31 cellular contexts compared by ENCODE assay signal in genomic region chr6:104421650-104422049, GRCh38.
"Had no signal": no experiment of that assay in that cellular context is flagged by ENCODE, and none has a peak within 500 bp of the region (broad histone marks: within the 10 kb centered on the region; RNA-seq: fewer than 3 reads in every experiment).

No MANE protein-coding gene starts in this region.

- H3K9me3 Mint-ChIP-seq: activated CD8-positive, alpha-beta T cell treated with anti-CD3 and anti-CD28 coated beads for 36 hours had no signal

- H3K27ac Mint-ChIP-seq: activated CD4-positive, alpha-beta T cell treated with anti-CD3 and anti-CD28 coated beads, Interleukin-2, amount 10 ng/mL, durations not matched to agents 24 days and 14 days; activated CD8-positive, alpha-beta T cell treated with anti-CD3 and anti-CD28 coated beads for 36 hours; activated naive CD8-positive, alpha-beta T cell treated with anti-CD3 and anti-CD28 coated beads for 36 hours; activated T-cell treated with anti-CD3 and anti-CD28 coated beads, Interleukin-2, amount 50 U/mL, for 72 hours; activated T-helper 17 cell treated with anti-CD3 and anti-CD28 coated beads, Interleukin-2, amount 50 U/mL, for 72 hours had no signal

- H3K4me3 ChIP-seq: cardiac muscle cell, colonic mucosa, MG63 had no signal

- H3K36me3 Mint-ChIP-seq: activated naive CD8-positive, alpha-beta T cell treated with anti-CD3 and anti-CD28 coated beads for 36 hours had no signal

- H3K36me3 ChIP-seq: cardiac muscle cell, colonic mucosa, MG63 had no signal

- H3K4me3 Mint-ChIP-seq: activated CD4-positive, alpha-beta T cell treated with anti-CD3 and anti-CD28 coated beads, Interleukin-2, amount 10 ng/mL, durations not matched to agents 24 days and 14 days; activated CD8-positive, alpha-beta T cell treated with anti-CD3 and anti-CD28 coated beads for 36 hours; activated naive CD8-positive, alpha-beta T cell treated with anti-CD3 and anti-CD28 coated beads for 36 hours; activated T-cell treated with anti-CD3 and anti-CD28 coated beads, Interleukin-2, amount 50 U/mL, for 72 hours; activated T-helper 17 cell treated with anti-CD3 and anti-CD28 coated beads, Interleukin-2, amount 50 U/mL, for 72 hours; central memory CD8-positive, alpha-beta T cell had no signal

- H3K27me3 ChIP-seq: cardiac muscle cell, colonic mucosa, MG63 had no signal

- H3K4me1 ChIP-seq: colonic mucosa had no signal

- H3K9me3 ChIP-seq: colonic mucosa, MG63 had no signal

- H3K4me1 Mint-ChIP-seq: activated CD4-positive, alpha-beta T cell treated with anti-CD3 and anti-CD28 coated beads, Interleukin-2, amount 10 ng/mL, durations not matched to agents 24 days and 14 days; activated naive CD8-positive, alpha-beta T cell treated with anti-CD3 and anti-CD28 coated beads for 36 hours; activated T-helper 17 cell treated with anti-CD3 and anti-CD28 coated beads, Interleukin-2, amount 50 U/mL, for 72 hours; central memory CD8-positive, alpha-beta T cell had no signal

- ATAC-seq: activated CD8-positive, alpha-beta T cell treated with anti-CD3 and anti-CD28 coated beads for 36 hours; activated T-cell treated with anti-CD3 and anti-CD28 coated beads, Interleukin-2, amount 50 U/mL, for 72 hours; activated T-helper 17 cell treated with anti-CD3 and anti-CD28 coated beads, Interleukin-2, amount 50 U/mL, for 72 hours had no signal

- DNase-seq: activated CD4-positive, alpha-beta T cell treated with anti-CD3 and anti-CD28 coated beads, Interleukin-2, amount 10 ng/mL, durations not matched to agents 24 days and 14 days; activated CD4-positive, alpha-beta T cell treated with anti-CD3 and anti-CD28 coated beads, Interleukin-2, amount 50 U/mL, for 4 hours; activated CD8-positive, alpha-beta T cell treated with anti-CD3 and anti-CD28 coated beads for 36 hours; activated effector memory CD4-positive, alpha-beta T cell treated with anti-CD3 and anti-CD28 coated beads, Interleukin-2, amount 50 U/mL, for 16 hours; activated naive CD4-positive, alpha-beta T cell; activated naive CD4-positive, alpha-beta T cell treated with anti-CD3 and anti-CD28 coated beads, Interleukin-2, amount 50 U/mL, for 16 hours; activated naive CD8-positive, alpha-beta T cell treated with anti-CD3 and anti-CD28 coated beads for 36 hours; activated T-cell treated with anti-CD3 and anti-CD28 coated beads, Interleukin-2, amount 50 U/mL, for 1 hour; activated T-cell treated with anti-CD3 and anti-CD28 coated beads, Interleukin-2, amount 50 U/mL, for 72 hours; amniotic stem cell; aorta; colonic mucosa; MG63; NCI-H1048; NCI-H1105 treated with DMSO at 0.1 percent for 48 hours; NCI-H1436; NCI-H1694; NCI-H1930; NCI-H2081 treated with DMSO at 0.1 percent for 48 hours; NCI-H226; NCI-H524 treated with DMSO at 0.1 percent for 48 hours; OCI-M1; Right ventricle myocardium superior; SW 1271; T-helper 1 cell; T-helper 2 cell; T-helper 9 cell had no signal

- H3K27me3 Mint-ChIP-seq: activated CD4-positive, alpha-beta T cell treated with anti-CD3 and anti-CD28 coated beads, Interleukin-2, amount 10 ng/mL, durations not matched to agents 24 days and 14 days; activated T-helper 17 cell treated with anti-CD3 and anti-CD28 coated beads, Interleukin-2, amount 50 U/mL, for 72 hours; central memory CD8-positive, alpha-beta T cell had no signal

- H3K27ac ChIP-seq: cardiac muscle cell, colonic mucosa, VCaP had no signal
